2 cellular contexts compared by ENCODE assay signal in genomic region chr4:8771258-8771590, GRCh38.
TF ChIP-seq lines count a peak whose summit lies in the region.

No MANE protein-coding gene starts in this region.

TF ChIP-seq in SK-N-SH, 30 proteins besides CTCF, POLR2A, EP300 and RAD21 (continued from another document):
- TF ChIP-seq TAF1 (IDR thresholded peaks at IDR 0.05; ENCODE audit: borderline replicate concordance, low read depth, low read length), result no peak
- no peak for TF ChIP-seq FOSL2 (IDR thresholded peaks at IDR 0.05; ENCODE audit: borderline replicate concordance, low read depth)
- no peak for TF ChIP-seq POLR2AphosphoS5 (IDR thresholded peaks at IDR 0.05; ENCODE audit: low read depth, low read length)
- no peak for TF ChIP-seq IRF3 (IDR thresholded peaks at IDR 0.05; ENCODE audit: low read depth, low read length)
- TF ChIP-seq RXRA (IDR thresholded peaks at IDR 0.05; ENCODE audit: borderline replicate concordance, low read depth), result no peak
- TF ChIP-seq USF2 (IDR thresholded peaks at IDR 0.05; ENCODE audit: borderline replicate concordance, low read depth, low read length), result no peak
- no peak for TF ChIP-seq EZH2phosphoT487 (IDR thresholded peaks at IDR 0.05; ENCODE audit: borderline replicate concordance, low read depth)
- no peak for TF ChIP-seq MAX (IDR thresholded peaks at IDR 0.05; ENCODE audit: low read depth)
- no peak for TF ChIP-seq MXI1 (IDR thresholded peaks at IDR 0.05; ENCODE audit: low read depth, low read length)
- TF ChIP-seq ELF1 (IDR thresholded peaks at IDR 0.05), result no peak
- no peak for TF ChIP-seq MEF2A (IDR thresholded peaks at IDR 0.05; ENCODE audit: borderline replicate concordance, low read depth)
- no peak for TF ChIP-seq PBX3 (IDR thresholded peaks at IDR 0.05)
- TF ChIP-seq TEAD4 (IDR thresholded peaks at IDR 0.05; ENCODE audit: borderline replicate concordance, insufficient read depth), result no peak
- TF ChIP-seq ZBTB33 (IDR thresholded peaks at IDR 0.05; ENCODE audit: borderline replicate concordance, low read depth), result no peak

TF ChIP-seq in SK-N-SH treated with all-trans-retinoic acid at 6 μM for 48 hours, 23 proteins besides CTCF, POLR2A, EP300 and RAD21 (continued from another document):
- no peak for TF ChIP-seq CSRNP3 (CRISPR knock-in tag; IDR thresholded peaks at IDR 0.05)
- no peak for TF ChIP-seq TCF4 (CRISPR knock-in tag; IDR thresholded peaks at IDR 0.05; ENCODE audit: borderline replicate concordance)
- no peak for TF ChIP-seq ZNF70 (CRISPR knock-in tag; IDR thresholded peaks at IDR 0.05)
